9 cellular contexts compared by ENCODE assay signal in the genomic region with DNA sequence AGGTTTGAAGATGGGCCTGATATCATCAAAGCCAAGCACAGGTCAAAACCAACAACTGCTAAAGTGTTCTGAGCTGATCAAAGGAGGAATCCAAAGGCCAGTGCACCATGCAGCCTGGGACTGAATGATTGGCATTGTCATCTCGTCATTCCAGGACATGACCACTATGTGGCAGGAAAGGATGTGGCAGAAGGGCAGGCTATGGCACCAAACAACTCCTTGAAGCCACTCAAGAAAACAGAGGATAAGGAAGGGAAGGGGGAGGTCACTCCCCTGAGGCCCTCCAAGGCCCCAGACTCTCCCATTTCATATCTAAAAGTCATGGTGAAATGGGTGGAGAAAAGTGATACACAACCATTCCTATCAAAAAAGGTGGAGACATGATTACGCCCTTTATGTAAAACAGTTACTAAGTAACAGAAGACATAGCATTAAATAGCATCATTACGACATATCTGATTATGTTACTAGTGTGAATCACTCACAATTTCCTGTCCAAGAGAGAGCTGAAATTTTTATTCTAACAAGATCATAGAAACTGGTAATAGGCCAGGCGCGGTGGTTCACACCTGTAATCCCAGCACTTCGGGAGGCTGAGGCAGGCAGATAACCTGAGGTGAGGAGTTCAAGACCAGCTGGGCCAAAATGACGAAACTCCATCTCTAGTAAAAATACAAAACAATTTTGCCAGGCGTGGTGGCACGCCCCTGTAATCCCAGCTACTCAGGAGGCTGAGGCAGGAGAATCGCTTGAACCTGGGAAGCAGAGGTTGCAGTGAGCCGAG. TPM values are rescaled to one million over a fixed set of nuclear protein-coding genes. Genes with fewer than 3 reads are reported as not detected.
A peak's percentile ranks its signal among the peaks of the same experiment; 100 is the strongest.
DNase-seq lines count a peak whose midpoint lies in the region; ATAC-seq and TF ChIP-seq lines count a peak whose summit lies in the region.
"Had no signal": no experiment of that assay in that cellular context is flagged by ENCODE, and none has a peak within 500 bp of the region (broad histone marks: within the 10 kb centered on the region; RNA-seq: fewer than 3 reads in every experiment).

No MANE protein-coding gene starts in this region.

- H3K36me3 ChIP-seq in WERI-Rb-1 = no peaks in the 10 kb centered on the region

- H3K4me3 ChIP-seq in WERI-Rb-1 (ENCODE audit: low read depth, low read length) = no peak overlapping the region

- peak; percentile 75 for TF ChIP-seq CTCF in WERI-Rb-1 (IDR thresholded peaks at IDR 0.05; ENCODE audit: low read depth, low read length)

- DNase-seq in NCI-H510A treated with DMSO at 0.1 percent for 48 hours (lab: John Stamatoyannopoulos, UW) = peak; percentile 21
- no peak for DNase-seq in NCI-H510A (lab: John Stamatoyannopoulos, UW)
- peak; percentile 68 for DNase-seq in LHCN-M2 (ENCODE audit: low read depth)
- peak; percentile 31 for DNase-seq in WERI-Rb-1
- DNase-seq in globus pallidus (ENCODE audit: low spot score) = peak; percentile 72
- DNase-seq in retina = peak; percentile 53
- no peak for DNase-seq in effector CD4-positive, alpha-beta T cell
- DNase-seq: activated T-cell treated with anti-CD3 and anti-CD28 coated beads, Interleukin-2, amount 50 U/mL, for 4 hours had no signal

- no peak overlapping the region for H3K27ac ChIP-seq in WERI-Rb-1

- no peaks in the 10 kb centered on the region for H3K9me3 ChIP-seq in WERI-Rb-1 (ENCODE audit: severe bottlenecking)

- no peaks in the 10 kb centered on the region for H3K27me3 ChIP-seq in WERI-Rb-1 (ENCODE audit: insufficient read depth, low read depth, severe bottlenecking)

- ATAC-seq in HG03571 (IDR thresholded peaks at IDR 0.05; ENCODE audit: unreplicated experiment) = no peak

RNA-seq across cellular contexts. Expression of a gene that starts 49.3 kb away (rescaled TPM):
- 313 and 332 TPM in 2 replicates for total RNA-seq in LHCN-M2 (2014; rRNA removed)
- 160 TPM for polyA plus RNA-seq in LHCN-M2 (2012)

Comparison
In these comparisons a context has a peak if more than half of its experiments do, and no peak if none do; other contexts are left out.
1. DNase-seq: peak in NCI-H510A treated with DMSO at 0.1 percent for 48 hours (single experiment), LHCN-M2 (single experiment), WERI-Rb-1 (single experiment), globus pallidus (single experiment) and retina (single experiment); none in NCI-H510A (single experiment) and effector CD4-positive, alpha-beta T cell (single experiment).